8 cellular contexts compared by ENCODE assay signal in the genomic region with DNA sequence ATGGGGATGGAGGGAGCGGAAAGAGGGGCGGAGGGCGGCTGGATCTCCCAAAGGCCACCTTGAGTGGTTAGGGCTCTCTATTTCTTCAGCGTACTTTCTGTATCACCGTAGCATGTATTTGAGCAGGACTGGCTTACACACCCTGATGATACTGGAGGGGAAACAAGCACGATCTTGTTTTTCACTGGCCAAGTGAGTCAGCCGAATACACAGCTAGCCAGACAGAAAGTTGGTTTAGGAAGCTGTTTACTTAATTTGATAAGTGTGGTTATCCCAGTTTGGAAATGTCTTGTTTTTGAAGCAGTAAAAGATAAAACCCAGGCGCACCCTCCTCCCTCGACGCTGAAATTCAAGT. TPM values are rescaled to one million over a fixed set of nuclear protein-coding genes. Genes with fewer than 3 reads are reported as not detected.
DNase-seq lines count a peak whose midpoint lies in the region; ATAC-seq and TF ChIP-seq lines count a peak whose summit lies in the region.

No MANE protein-coding gene starts in this region.

- peak; percentile 46 for ATAC-seq in CD4-positive, CD25-positive, alpha-beta regulatory T cell (ENCODE audit: low read depth in 2 of 2)
- peak; percentile 11 for ATAC-seq in GM23338
- ATAC-seq in GM18870 (IDR thresholded peaks at IDR 0.05; ENCODE audit: unreplicated experiment): no peak

- H3K79me2 ChIP-seq in GM23338 (replicated peaks; ENCODE audit: insufficient read depth): peaks cover 53% of the 10 kb centered on the region

- H3K9me3 ChIP-seq in CD4-positive, CD25-positive, alpha-beta regulatory T cell (ENCODE audit: control insufficient read depth in 2 of 2, low read length in 2 of 2): no peaks in the 10 kb centered on the region
- H3K9me3 ChIP-seq in SJCRH30 (replicated peaks): no peaks in the 10 kb centered on the region

- H3F3A ChIP-seq in GM23338 (replicated peaks; ENCODE audit: low read depth): no peaks in the 10 kb centered on the region

- peaks cover 0 to 2% (median 0%) of the 10 kb centered on the region in 7 donors for H3K9me3 Mint-ChIP-seq in CD4-positive, CD25-positive, alpha-beta regulatory T cell
- H3K9me3 Mint-ChIP-seq in GM23338: no peaks in the 10 kb centered on the region; the same call in 2 of the 3 replicates

- peak overlapping the region; percentile 96 for H3K4me3 ChIP-seq in CD4-positive, CD25-positive, alpha-beta regulatory T cell (ENCODE audit: low read depth, low read length)
- H3K4me3 ChIP-seq in GM23338 (peak overlapping the region; percentile 98), SJCRH30 (peak overlapping the region; percentile 86)

- TF ChIP-seq CTCF in GM23338 (conservative IDR thresholded peaks at IDR 0.05; ENCODE audit: low read depth in 2 of 2): no peak

- no peak overlapping the region for H2AFZ ChIP-seq in GM23338

- no peaks in the 10 kb centered on the region for H3K27me3 ChIP-seq in CD4-positive, CD25-positive, alpha-beta regulatory T cell (ENCODE audit: control insufficient read depth, insufficient read depth, low read length)
- H3K27me3 ChIP-seq in GM23338 (ENCODE audit: insufficient read depth): no peaks in the 10 kb centered on the region
- no peaks in the 10 kb centered on the region for H3K27me3 ChIP-seq in SJCRH30

- H3K27ac Mint-ChIP-seq in CD4-positive, CD25-positive, alpha-beta regulatory T cell: peak overlapping the region; percentile 91 to 97 (median 91)
- no peak overlapping the region for H3K27ac Mint-ChIP-seq in GM23338

- DNase-seq in CD4-positive, CD25-positive, alpha-beta regulatory T cell: peak in 2 of 3 donors; percentile 23 to 47
- DNase-seq in GM23338 (ENCODE audit: low spot score) (no peak), SJCRH30 (no peak), epithelial cell of prostate (ENCODE audit: low read depth, low spot score) (peak; percentile 89), myocyte (ENCODE audit: low read depth) (peak; percentile 39), occipital lobe (lab: John Stamatoyannopoulos, UW) (no peak), MV-4-11 (lab: John Stamatoyannopoulos, UW) (no peak)

- H3K4me1 ChIP-seq in CD4-positive, CD25-positive, alpha-beta regulatory T cell (ENCODE audit: control insufficient read depth, insufficient read depth, low read length, poor library complexity, severe bottlenecking): peaks cover 45% of the 10 kb centered on the region
- H3K4me1 ChIP-seq in GM23338 (ENCODE audit: insufficient read depth) (0 out of 2 replicates have a peak, but pooled peaks cover 5% of the 10 kb centered on the region), SJCRH30 (no peaks in the 10 kb centered on the region)

- 0 out of 2 replicates have a peak, but pooled peaks cover 6% of the 10 kb centered on the region for H4K20me1 ChIP-seq in GM23338 (replicated peaks; ENCODE audit: insufficient read depth)

- H3K27ac ChIP-seq in CD4-positive, CD25-positive, alpha-beta regulatory T cell (ENCODE audit: insufficient read depth, low read length, poor library complexity, severe bottlenecking): peak overlapping the region; percentile 82
- no peak overlapping the region for H3K27ac ChIP-seq in GM23338 (ENCODE audit: low read depth)
- H3K27ac ChIP-seq in SJCRH30: peak overlapping the region; percentile 71
- H3K27ac ChIP-seq in epithelial cell of prostate: peak overlapping the region; percentile 100

- H3K36me3 Mint-ChIP-seq in CD4-positive, CD25-positive, alpha-beta regulatory T cell: no peaks in the 10 kb centered on the region
- no peaks in the 10 kb centered on the region for H3K36me3 Mint-ChIP-seq in GM23338 (ENCODE audit: low read depth)

- H3K36me3 ChIP-seq in CD4-positive, CD25-positive, alpha-beta regulatory T cell (ENCODE audit: control insufficient read depth, insufficient read depth, low read length): peaks cover 3% of the 10 kb centered on the region
- H3K36me3 ChIP-seq in GM23338 (ENCODE audit: insufficient read depth) (no peaks in the 10 kb centered on the region), SJCRH30 (no peaks in the 10 kb centered on the region)

- H3K9me2 ChIP-seq in GM23338 (ENCODE audit: insufficient read depth): no peaks in the 10 kb centered on the region

- H3K4me3 Mint-ChIP-seq in CD4-positive, CD25-positive, alpha-beta regulatory T cell: peak overlapping the region; percentile 100
- H3K4me3 Mint-ChIP-seq in GM23338: peak overlapping the region; percentile 100

- H3K27me3 Mint-ChIP-seq in CD4-positive, CD25-positive, alpha-beta regulatory T cell: peaks cover 12% of the 10 kb centered on the region
- H3K27me3 Mint-ChIP-seq in GM23338 (ENCODE audit: insufficient read depth, low read depth, poor library complexity): peaks cover 2% of the 10 kb centered on the region

- H3K4me2 ChIP-seq in GM23338: peak overlapping the region; percentile 80

- H3K4me1 Mint-ChIP-seq in CD4-positive, CD25-positive, alpha-beta regulatory T cell: peaks cover 31 to 60% (median 42%) of the 10 kb centered on the region in 4 donors
- H3K4me1 Mint-ChIP-seq in GM23338: peaks cover 11% of the 10 kb centered on the region

TF ChIP-seq in GM23338, 12 proteins besides CTCF, POLR2A, EP300 and RAD21 (continues in another document):
- TF ChIP-seq CREB1 (CRISPR knock-in tag; IDR thresholded peaks at IDR 0.05; ENCODE audit: low read depth): no peak
- no peak for TF ChIP-seq STAT1 (IDR thresholded peaks at IDR 0.05; ENCODE audit: unreplicated experiment)
- no peak for TF ChIP-seq ZNF331 (CRISPR knock-in tag; IDR thresholded peaks at IDR 0.05; ENCODE audit: low read depth)
- TF ChIP-seq NANOG (IDR thresholded peaks at IDR 0.05; ENCODE audit: borderline replicate concordance): no peak
- no peak for TF ChIP-seq EZH2 (IDR thresholded peaks at IDR 0.05; ENCODE audit: low read depth, unreplicated experiment)
- no peak for TF ChIP-seq EZH2phosphoT487 (IDR thresholded peaks at IDR 0.05; ENCODE audit: unreplicated experiment)

RNA-seq across cellular contexts. Expression of a gene that starts 0.5 kb away (rescaled TPM):
- 136 TPM for total RNA-seq in CD4-positive, CD25-positive, alpha-beta regulatory T cell
- polyA plus RNA-seq in CD4-positive, CD25-positive, alpha-beta regulatory T cell: 10 to 100 TPM; 43.2 to 60.7 (median 48.6) TPM
- 22.1 and 23.7 TPM in 2 replicates for total RNA-seq in GM23338 (2014; rRNA removed; shearing (Covaris generic))
- 20.8 and 22.7 TPM in 2 replicates for polyA plus RNA-seq in GM23338 (2016; fragmentation: Nextera tagmentation; extraction: Ambion mirVana)
- 18.1 and 20.5 TPM in 2 replicates for total RNA-seq in SJCRH30 (2014; rRNA removed; shearing (Covaris generic))
- total RNA-seq in myocyte (157 and 160 TPM in 2 replicates), occipital lobe (55.7 TPM)
- polyA plus RNA-seq in myocyte (2012): 82.7 TPM

RNA-seq across cellular contexts. Expression of a gene that starts 49.7 kb away (rescaled TPM):
- 62.1 TPM for total RNA-seq in CD4-positive, CD25-positive, alpha-beta regulatory T cell
- 10 to 100 TPM; 36.8 to 51.8 (median 44.0) TPM for polyA plus RNA-seq in CD4-positive, CD25-positive, alpha-beta regulatory T cell
- total RNA-seq in GM23338 (2014; rRNA removed; shearing (Covaris generic)): 18.9 and 23.3 TPM in 2 replicates
- polyA plus RNA-seq in GM23338 (2016; fragmentation: Nextera tagmentation; extraction: Ambion mirVana): 23.6 and 24.6 TPM in 2 replicates
- total RNA-seq in SJCRH30 (2014; rRNA removed; shearing (Covaris generic)): 18.6 and 18.8 TPM in 2 replicates
- total RNA-seq in myocyte: 16.2 and 24.0 TPM in 2 replicates
- 24.5 TPM for polyA plus RNA-seq in myocyte (2012)
- total RNA-seq in occipital lobe: 37.0 TPM

Comparison
In these comparisons a context has a peak if more than half of its experiments do, and no peak if none do; other contexts are left out.
1. DNase-seq: peak in CD4-positive, CD25-positive, alpha-beta regulatory T cell (2 of 3), epithelial cell of prostate (single experiment) and myocyte (single experiment); none in GM23338 (single experiment), SJCRH30 (0 of 2), occipital lobe (single experiment) and MV-4-11 (single experiment).
2. Peak in every context shown above with its lines, with median percentiles within 50 percentile points of each other: H3K4me3 ChIP-seq.